8 cellular contexts compared by ENCODE assay signal in genomic region chr1:46303038-46303871, GRCh38. TPM values are rescaled to one million over a fixed set of nuclear protein-coding genes. Genes with fewer than 3 reads are reported as not detected.
DNase-seq lines count a peak whose midpoint lies in the region; ATAC-seq and TF ChIP-seq lines count a peak whose summit lies in the region.

TSS of gene LRRC41 (minus strand) at chr1:46303616. CDS start at chr1:46303322, 294 bp downstream.
TSS of gene UQCRH (plus strand) at chr1:46303698. CDS start at chr1:46303767, 69 bp downstream.

- H3K9me3 ChIP-seq in lower lobe of right lung = no peaks in the 10 kb centered on the region

- peak within 1 kb of the TSS; percentile 98 for H3K4me3 ChIP-seq in lower lobe of right lung

- intact Hi-C loops in lower lobe of right lung (cut with DNase I) = no loop called here

- no peaks in the 10 kb centered on the region for H3K27me3 ChIP-seq in lower lobe of right lung (ENCODE audit: low read depth)

- peak within 1 kb of the TSS; percentile 99 for H3K27ac ChIP-seq in lower lobe of right lung

- DNase-seq in CMK (ENCODE audit: low read depth) = peak; percentile 99
- peak; percentile 98 for DNase-seq in HS-27A (ENCODE audit: low read depth)
- DNase-seq in NK-92 (lab: John Stamatoyannopoulos, UW; ENCODE audit: unreplicated experiment) = peak; percentile 44
- peak; percentile 80 to 87 for DNase-seq in activated CD8-positive, alpha-beta memory T cell treated with anti-CD3 and anti-CD28 coated beads for 1 hour (ENCODE audit: extremely low read depth in 1 of 2, low read depth in 1 of 2)
- peak; percentile 88 for DNase-seq in effector CD4-positive, alpha-beta T cell
- DNase-seq in lower lobe of right lung = peak; percentile 96
- peak; percentile 86 to 90 (median 87) for DNase-seq in stimulated activated CD4-positive, alpha-beta T cell treated with anti-CD3 and anti-CD28 coated beads, TNF-alpha, amount 100 ng/mL, for 24 hours (ENCODE audit: low read depth in 3 of 3)

- ATAC-seq in GM19467 (IDR thresholded peaks at IDR 0.05; ENCODE audit: unreplicated experiment) = peak; percentile 69
- ATAC-seq in lower lobe of right lung = peak; percentile 93 to 96

- peaks cover 45% of the 10 kb centered on the region for H3K4me1 ChIP-seq in lower lobe of right lung

- peaks cover 3% of the 10 kb centered on the region for H3K36me3 ChIP-seq in lower lobe of right lung

- TF ChIP-seq CTCF in lower lobe of right lung (IDR thresholded peaks at IDR 0.05) = peak; percentile 15

RNA-seq across cellular contexts. Expression of gene LRRC41, which starts in this region (rescaled TPM):
- total RNA-seq in lower lobe of right lung = 47.6 TPM

RNA-seq across cellular contexts. Expression of gene UQCRH, which starts in this region (rescaled TPM):
- 157 TPM for total RNA-seq in lower lobe of right lung

Comparison
In these comparisons a context has a peak if more than half of its experiments do, and no peak if none do; other contexts are left out.
1. Peak in every context shown above with its lines: DNase-seq, ATAC-seq, H3K4me3 ChIP-seq and H3K27ac ChIP-seq.
2. DNase-seq: peak in every context shown above with its lines; median percentile 99 in CMK; 98 in HS-27A; 96 in lower lobe of right lung; 88 in effector CD4-positive, alpha-beta T cell; 87 in stimulated activated CD4-positive, alpha-beta T cell treated with anti-CD3 and anti-CD28 coated beads, TNF-alpha, amount 100 ng/mL, for 24 hours; 84 in activated CD8-positive, alpha-beta memory T cell treated with anti-CD3 and anti-CD28 coated beads for 1 hour; 44 in NK-92.